17 cellular contexts compared by ENCODE assay signal in the genomic region with DNA sequence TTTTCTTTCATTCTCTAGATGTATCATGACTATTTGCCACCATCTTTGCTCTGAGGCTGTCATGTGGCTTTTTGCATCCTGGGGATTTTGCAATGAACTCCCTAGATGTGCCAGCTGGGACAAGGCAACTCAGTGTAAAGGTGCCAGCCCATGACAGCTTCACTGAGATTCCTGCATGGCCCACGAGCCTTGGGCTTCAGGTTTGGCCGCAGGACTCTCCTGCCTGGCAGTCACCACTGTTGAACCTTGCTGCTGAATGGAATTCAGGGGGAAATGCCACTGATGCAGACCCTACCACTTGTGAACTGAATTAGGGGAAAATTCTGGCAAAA.
DNase-seq lines count a peak whose midpoint lies in the region; ATAC-seq and TF ChIP-seq lines count a peak whose summit lies in the region.
"Had no signal": no experiment of that assay in that cellular context is flagged by ENCODE, and none has a peak within 500 bp of the region (broad histone marks: within the 10 kb centered on the region; RNA-seq: fewer than 3 reads in every experiment).

No MANE protein-coding gene starts in this region.

- H4K20me1 ChIP-seq in mammary epithelial cell (ENCODE audit: insufficient read depth, low read length) = no peaks in the 10 kb centered on the region
- no peaks in the 10 kb centered on the region for H4K20me1 ChIP-seq in osteoblast (ENCODE audit: insufficient read depth, low read length)
- H4K20me1 ChIP-seq: BLaER1 treated with 17β-estradiol and CSF1 and Interleukin-3, amounts not matched to agents 10 nM and 100 nM had no signal

- no peaks in the 10 kb centered on the region for H3K79me2 ChIP-seq in mammary epithelial cell (ENCODE audit: insufficient read depth, low read length)
- no peaks in the 10 kb centered on the region for H3K79me2 ChIP-seq in osteoblast (ENCODE audit: insufficient read depth, low read length)

- no peak overlapping the region for H3K4me2 ChIP-seq in mammary epithelial cell (ENCODE audit: insufficient read depth, low read depth, low read length)
- no peak overlapping the region for H3K4me2 ChIP-seq in osteoblast (ENCODE audit: insufficient read depth, low read length)
- H3K4me2 ChIP-seq: BLaER1 treated with 17β-estradiol and CSF1 and Interleukin-3, amounts not matched to agents 10 nM and 100 nM had no signal

- in situ Hi-C loops in mammary epithelial cell (cut with MboI; ENCODE audit: low sequenced_read_pairs in 2 of 2) = no loop called here
- in situ Hi-C loops in brain microvascular endothelial cell (cut with HindIII; ENCODE audit: low pct_ligation_motif_present, low sequenced_read_pairs) = no loop called here

- dilution Hi-C loops in mammary epithelial cell (cut with HindIII; ENCODE audit: low sequenced_read_pairs) = no loop called here

- ATAC-seq in Right ventricle myocardium superior (ENCODE audit: poor library complexity) = no peak

- peaks cover 53% of the 10 kb centered on the region for H3K4me1 ChIP-seq in left ventricle myocardium inferior
- H3K4me1 ChIP-seq in mammary epithelial cell (ENCODE audit: insufficient read depth, low read length) = peaks cover 41% of the 10 kb centered on the region
- H3K4me1 ChIP-seq in osteoblast (ENCODE audit: insufficient read depth, low read length) = peaks cover 30% of the 10 kb centered on the region

- H3K36me3 ChIP-seq in left ventricle myocardium inferior = no peaks in the 10 kb centered on the region
- H3K36me3 ChIP-seq in mammary epithelial cell (ENCODE audit: insufficient read depth, low read length) = no peaks in the 10 kb centered on the region
- no peaks in the 10 kb centered on the region for H3K36me3 ChIP-seq in osteoblast (ENCODE audit: insufficient read depth, low read length)
- H3K36me3 ChIP-seq in brain microvascular endothelial cell (replicated peaks) = no peaks in the 10 kb centered on the region
- H3K36me3 ChIP-seq: BLaER1 treated with 17β-estradiol and CSF1 and Interleukin-3, amounts not matched to agents 10 nM and 100 nM had no signal

- no peaks in the 10 kb centered on the region for H3K9me3 ChIP-seq in left ventricle myocardium inferior (replicated peaks)
- H3K9me3 ChIP-seq in mammary epithelial cell (replicated peaks; ENCODE audit: insufficient read depth, low read length) = no peaks in the 10 kb centered on the region
- no peaks in the 10 kb centered on the region for H3K9me3 ChIP-seq in osteoblast (ENCODE audit: low read depth, low read length)
- H3K9me3 ChIP-seq: BLaER1 treated with 17β-estradiol and CSF1 and Interleukin-3, amounts not matched to agents 10 nM and 100 nM had no signal

- no TSS peak for BruUV-seq in mammary epithelial cell (replicated peaks; lab: Mats Ljungman, UMichigan)

- no peaks in the 10 kb centered on the region for H3K27me3 ChIP-seq in left ventricle myocardium inferior (ENCODE audit: low read depth)
- no peaks in the 10 kb centered on the region for H3K27me3 ChIP-seq in mammary epithelial cell (ENCODE audit: insufficient read depth, low read length)
- H3K27me3 ChIP-seq in osteoblast (ENCODE audit: insufficient read depth, low read length) = no peaks in the 10 kb centered on the region
- H3K27me3 ChIP-seq in brain microvascular endothelial cell (replicated peaks) = no peaks in the 10 kb centered on the region
- H3K27me3 ChIP-seq: BLaER1 treated with 17β-estradiol and CSF1 and Interleukin-3, amounts not matched to agents 10 nM and 100 nM had no signal

- CTCF ChIA-PET in mammary epithelial cell (lab: Charles Lee; ENCODE audit: low non-redundant PET) = no interaction called here

- TF ChIP-seq CTCF in left ventricle myocardium inferior (IDR thresholded peaks at IDR 0.05; ENCODE audit: borderline replicate concordance) = no peak
- TF ChIP-seq CTCF in mammary epithelial cell (conservative IDR thresholded peaks at IDR 0.05 in 1 of 2, IDR thresholded peaks at IDR 0.05 in 1 of 2; ENCODE audit: extremely low read depth in 1 of 2, insufficient read depth in 1 of 2, low read depth in 1 of 2, low read length in 2 of 2) = no peak
- TF ChIP-seq CTCF in osteoblast (IDR thresholded peaks at IDR 0.05; ENCODE audit: extremely low read depth, low read depth, low read length) = no peak
- no peak for TF ChIP-seq CTCF in brain microvascular endothelial cell (IDR thresholded peaks at IDR 0.05; ENCODE audit: low read depth, low read length, missing control alignments)

- intact Hi-C loops in left ventricle myocardium inferior (cut with micrococcal nuclease) = no loop called here
- intact Hi-C loops in Right ventricle myocardium superior (cut with DNase I) = no loop called here
- intact Hi-C loops in mammary epithelial cell (cut with micrococcal nuclease) = no loop called here

- no peak overlapping the region for H3K9ac ChIP-seq in mammary epithelial cell (ENCODE audit: insufficient read depth, low read length)
- H3K9ac ChIP-seq: BLaER1 treated with 17β-estradiol and CSF1 and Interleukin-3, amounts not matched to agents 10 nM and 100 nM; GM23248 had no signal

- H2AFZ ChIP-seq in mammary epithelial cell (ENCODE audit: low read depth, low read length) (peak overlapping the region; percentile 46), osteoblast (ENCODE audit: low read length) (peak overlapping the region; percentile 11)
- H2AFZ ChIP-seq: GM23248 had no signal

- no peak for DNase-seq in left ventricle myocardium inferior
- no peak for DNase-seq in Right ventricle myocardium superior
- no peak for DNase-seq in mammary epithelial cell
- DNase-seq in osteoblast (ENCODE audit: insufficient read length, low spot score, missing footprints) = no peak
- no peak for DNase-seq in DMS79 treated with DMSO at 0.1 percent for 48 hours (lab: John Stamatoyannopoulos, UW)
- DNase-seq in brain microvascular endothelial cell = no peak
- no peak for DNase-seq in stimulated activated CD4-positive, alpha-beta T cell treated with anti-CD3 and anti-CD28 coated beads, Interleukin-2, amount 100 ng/mL, for 24 hours
- no peak for DNase-seq in central memory CD4-positive, alpha-beta T cell
- DNase-seq: DND-41, GM23248, HCEC 1CT, NCI-H1436, NCI-H2029, NCI-H2171 treated with DMSO at 0.1 percent for 48 hours, NCI-H446 treated with DMSO at 0.1 percent for 48 hours, RPMI8226 had no signal

- no peak overlapping the region for H3K4me3 ChIP-seq in left ventricle myocardium inferior
- H3K4me3 ChIP-seq in mammary epithelial cell (replicated peaks in 1 of 3; ENCODE audit: insufficient read depth in 1 of 3, low read depth in 2 of 3, low read length in 3 of 3) = no peak overlapping the region
- no peak overlapping the region for H3K4me3 ChIP-seq in osteoblast (ENCODE audit: insufficient read depth, low read length)
- no peak overlapping the region for H3K4me3 ChIP-seq in brain microvascular endothelial cell (ENCODE audit: low read depth, low read length)
- H3K4me3 ChIP-seq: BLaER1 treated with 17β-estradiol and CSF1 and Interleukin-3, amounts not matched to agents 10 nM and 100 nM; GM23248 had no signal

- 100% methylated on average over 2 of the region's 2 CpGs for WGBS in mammary epithelial cell (ENCODE audit: low coverage, missing lambda C conversion rate)

- H3K27ac ChIP-seq in left ventricle myocardium inferior (replicated peaks) = peak overlapping the region; percentile 87
- H3K27ac ChIP-seq in mammary epithelial cell (ENCODE audit: insufficient read depth, low read depth, low read length) = peak overlapping the region; percentile 99
- no peak overlapping the region for H3K27ac ChIP-seq in osteoblast (ENCODE audit: low read depth, low read length)
- H3K27ac ChIP-seq in brain microvascular endothelial cell = no peak overlapping the region
- H3K27ac ChIP-seq: GM23248 had no signal

Comparison
In these comparisons a context has a peak if more than half of its experiments do, and no peak if none do; other contexts are left out.
1. H3K27ac ChIP-seq: peak in left ventricle myocardium inferior (single experiment) and mammary epithelial cell (single experiment); none in osteoblast (single experiment) and brain microvascular endothelial cell (single experiment).